3 cellular contexts compared by ENCODE assay signal in genomic region chr4:55996611-55997010, GRCh38.
"Had no signal": no experiment of that assay in that cellular context is flagged by ENCODE, and none has a peak within 500 bp of the region (broad histone marks: within the 10 kb centered on the region; RNA-seq: fewer than 3 reads in every experiment).

No MANE protein-coding gene starts in this region.

- ATAC-seq: GM12878 had no signal

- H3K4me3 ChIP-seq: GM12878 had no signal

- DNase-seq: GDM1, GF-D8 had no signal
